ENCODE assay signal across 8 cellular contexts in the genomic region with DNA sequence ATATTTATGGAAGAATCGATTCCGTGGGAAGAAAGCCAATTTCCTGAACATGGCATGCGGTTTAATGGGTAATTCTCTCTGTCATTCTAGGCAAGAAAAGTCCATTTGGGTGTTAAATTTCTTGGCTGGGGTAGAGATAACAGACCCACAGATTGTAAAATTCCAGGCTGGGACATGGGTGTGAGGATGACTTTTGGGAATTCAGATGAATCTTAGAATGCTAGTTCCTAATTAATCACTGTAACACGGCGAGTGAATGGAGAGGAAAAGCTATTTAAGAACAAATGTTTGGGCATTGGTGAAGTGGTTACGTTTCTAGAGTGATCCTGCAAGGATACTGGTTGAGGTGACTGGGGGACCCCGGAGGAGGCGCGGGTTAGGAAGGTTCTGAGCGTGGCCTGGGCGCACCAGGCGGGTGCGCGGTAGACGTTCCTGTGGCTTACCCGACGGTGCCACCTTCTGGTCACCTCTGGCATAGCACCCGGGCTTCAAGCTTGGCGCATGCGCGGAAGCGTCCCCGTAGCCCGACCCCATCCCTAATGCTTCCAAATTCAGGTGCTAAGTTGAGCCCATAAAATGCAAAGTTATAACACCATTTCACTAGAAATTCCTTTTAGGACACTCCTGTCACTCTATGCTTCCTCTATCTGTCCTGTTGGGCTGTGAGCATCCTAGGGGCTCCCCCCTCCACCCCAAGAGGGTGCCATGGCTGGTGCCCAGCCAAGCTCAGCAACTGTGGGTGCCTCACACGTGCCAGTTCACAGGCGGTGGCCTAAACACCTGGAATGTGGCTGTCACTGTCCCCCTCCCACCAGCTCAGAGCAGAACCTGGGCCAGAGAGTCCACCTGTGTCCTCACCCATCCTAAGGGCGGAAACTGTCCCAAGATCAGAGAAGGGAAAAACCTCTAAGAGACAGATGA.
DNase-seq lines count a peak whose midpoint lies in the region; ATAC-seq and TF ChIP-seq lines count a peak whose summit lies in the region.

No MANE protein-coding gene starts in this region.

- in situ Hi-C loops in IMR-90 (cut with MboI; ENCODE audit: low sequenced_read_pairs) = loop anchor here (5.0 kb wide), 1 partner anchor 109 kb away; no protein-coding TSS in a partner anchor

- H3K4me1 ChIP-seq in IMR-90 (ENCODE audit: control insufficient read depth, insufficient read depth, low read length) = no peaks in the 10 kb centered on the region; the same call in 1 of the 2 replicates
- no peaks in the 10 kb centered on the region for H3K4me1 ChIP-seq in psoas muscle

- no peak overlapping the region for H3K14ac ChIP-seq in IMR-90 (replicated peaks; ENCODE audit: low read depth, low read length)

- no peak overlapping the region for H3K23ac ChIP-seq in IMR-90 (ENCODE audit: low read depth, low read length)

- no CpG with 5 or more reads among the region's 27 CpGs for WGBS in IMR-90 (ENCODE audit: extremely low coverage in 2 of 2, insufficient read length in 1 of 2), 2 experiments
- 9 to 11% (median 10%) methylated on average over 27 of the region's 27 CpGs for WGBS in psoas muscle, 3 donors

- H2BK120ac ChIP-seq in IMR-90 (ENCODE audit: low read depth, low read length) = no peak overlapping the region

- H2AFZ ChIP-seq in IMR-90 (replicated peaks; ENCODE audit: low read length, poor library complexity) = peak overlapping the region; percentile 69

- no peak overlapping the region for H2BK20ac ChIP-seq in IMR-90 (ENCODE audit: low read depth, low read length)

- H4K20me1 ChIP-seq in IMR-90 (ENCODE audit: insufficient read depth, low read length) = no peaks in the 10 kb centered on the region

- H3K36me3 Mint-ChIP-seq in activated naive CD4-positive, alpha-beta T cell treated with anti-CD3 and anti-CD28 coated beads, Interleukin-2, amount 10 ng/mL, durations not matched to agents 7 days and 5 days = no peaks in the 10 kb centered on the region

- H3K9ac ChIP-seq in IMR-90 (ENCODE audit: low read depth, low read length) = no peak overlapping the region

- no peaks in the 10 kb centered on the region for H3K9me3 ChIP-seq in IMR-90 (ENCODE audit: control insufficient read depth, insufficient read depth, low read length)
- H3K9me3 ChIP-seq in psoas muscle = no peaks in the 10 kb centered on the region

- H4K91ac ChIP-seq in IMR-90 (ENCODE audit: insufficient read depth, low read depth, low read length) = no peak overlapping the region

- DNase-seq in ELF-1 (ENCODE audit: low read depth, low spot score) (peak; percentile 92), IMR-90 (peak; percentile 44), cardiac septum (ENCODE audit: low spot score) (peak; percentile 95), psoas muscle (peak; percentile 82 to 90), NCI-H187 treated with DMSO at 0.1 percent for 48 hours (lab: John Stamatoyannopoulos, UW) (no peak)
- peak; percentile 88 for DNase-seq in activated naive CD4-positive, alpha-beta T cell treated with anti-CD3 and anti-CD28 coated beads, Interleukin-2, amount 10 ng/mL, durations not matched to agents 7 days and 5 days

- dilution Hi-C loops in IMR-90 (cut with HindIII; ENCODE audit: low sequenced_read_pairs, unreplicated experiment) = no loop called here

- no peaks in the 10 kb centered on the region for H3K36me3 ChIP-seq in IMR-90 (ENCODE audit: control insufficient read depth, insufficient read depth, low read length)
- no peaks in the 10 kb centered on the region for H3K36me3 ChIP-seq in psoas muscle (ENCODE audit: insufficient read depth in 1 of 2, low read depth in 1 of 2)

- no peaks in the 10 kb centered on the region for H3K79me1 ChIP-seq in IMR-90 (ENCODE audit: low read depth in 1 of 2, low read length in 2 of 2)

- H3K4me3 ChIP-seq in IMR-90 (ENCODE audit: insufficient read depth, low read depth, low read length) (no peak overlapping the region), psoas muscle (no peak overlapping the region)

- no peak overlapping the region for H3K18ac ChIP-seq in IMR-90 (ENCODE audit: low read depth, low read length)

- CTCF ChIA-PET in IMR-90 (lab: Yijun Ruan, JAX) = interaction anchor here (0.6 to 3.7 kb wide), 8 partner anchors 11 to 139 kb away, joined by 3 to 24 read pairs (median 4); a partner anchor contains a TSS
- CTCF ChIA-PET in activated naive CD4-positive, alpha-beta T cell treated with anti-CD3 and anti-CD28 coated beads, Interleukin-2, amount 10 ng/mL, durations not matched to agents 7 days and 5 days (lab: Charles Lee) = interaction anchor here (0.6 to 10.0 kb wide), 37 partner anchors 8 to 297 kb away, joined by 3 to 145 read pairs (median 4); a partner anchor contains a TSS

- peak overlapping the region; percentile 44 for H2AK9ac ChIP-seq in IMR-90 (replicated peaks; ENCODE audit: low read depth, low read length, poor library complexity)

- H3K4me3 Mint-ChIP-seq in activated naive CD4-positive, alpha-beta T cell treated with anti-CD3 and anti-CD28 coated beads, Interleukin-2, amount 10 ng/mL, durations not matched to agents 7 days and 5 days = no peak overlapping the region

- peak; percentile 96 for TF ChIP-seq CTCF in IMR-90 (conservative IDR thresholded peaks at IDR 0.05; ENCODE audit: low read depth, low read length)
- TF ChIP-seq CTCF in psoas muscle (IDR thresholded peaks at IDR 0.05) = peak; percentile 98

- H3K27me3 ChIP-seq in IMR-90 (ENCODE audit: control insufficient read depth, insufficient read depth, low read length) (peaks cover 3% of the 10 kb centered on the region; the same call in 1 of the 2 replicates), psoas muscle (ENCODE audit: insufficient read depth in 3 of 3, low read length in 2 of 3) (no peaks in the 10 kb centered on the region)

- peaks cover 9% of the 10 kb centered on the region for H3K4me1 Mint-ChIP-seq in activated naive CD4-positive, alpha-beta T cell treated with anti-CD3 and anti-CD28 coated beads, Interleukin-2, amount 10 ng/mL, durations not matched to agents 7 days and 5 days

- H3K56ac ChIP-seq in IMR-90 (ENCODE audit: extremely low read depth, insufficient read depth, low read length) = no peak overlapping the region

- BruUV-seq in IMR-90 (replicated peaks; lab: Mats Ljungman, UMichigan) = no TSS peak

- intact Hi-C loops in IMR-90 (cut with micrococcal nuclease) (loop anchor here (1.0 to 2.0 kb wide), 2 partner anchors 57 to 104 kb away; a partner anchor contains a TSS), cardiac septum (cut with DNase I) (loop anchor here (1.0 to 10.0 kb wide), 3 partner anchors 44 to 297 kb away; no protein-coding TSS in a partner anchor), psoas muscle (cut with DNase I) (loop anchor here (1.0 to 2.0 kb wide), 2 partner anchors 105 kb away; a partner anchor contains a TSS)

- H3K4me2 ChIP-seq in IMR-90 (ENCODE audit: low read depth, low read length) = peak overlapping the region; percentile 62

- peak overlapping the region; percentile 26 for H3K27ac Mint-ChIP-seq in activated naive CD4-positive, alpha-beta T cell treated with anti-CD3 and anti-CD28 coated beads, Interleukin-2, amount 10 ng/mL, durations not matched to agents 7 days and 5 days

- H4K8ac ChIP-seq in IMR-90 (ENCODE audit: low read depth in 2 of 2, low read length in 2 of 2) = no peak overlapping the region

- ATAC-seq in GM21576 (IDR thresholded peaks at IDR 0.05; ENCODE audit: unreplicated experiment) (peak; percentile 77), IMR-90 (ENCODE audit: low read depth) (peak; percentile 100), SK-N-SH treated with all-trans-retinoic acid at 6 μM for 48 hours (peak; percentile 89), psoas muscle (peak; percentile 92 to 96 (median 94))

- no peak overlapping the region for H4K5ac ChIP-seq in IMR-90 (ENCODE audit: low read depth, low read length)

- peaks cover 27% of the 10 kb centered on the region for H3K27me3 Mint-ChIP-seq in activated naive CD4-positive, alpha-beta T cell treated with anti-CD3 and anti-CD28 coated beads, Interleukin-2, amount 10 ng/mL, durations not matched to agents 7 days and 5 days

- peak; percentile 91 for TF ChIP-seq RAD21 in IMR-90 (IDR thresholded peaks at IDR 0.05; ENCODE audit: low read length)

- no peak overlapping the region for H2BK5ac ChIP-seq in IMR-90 (ENCODE audit: low read depth, low read length, poor library complexity, severe bottlenecking)

- no peaks in the 10 kb centered on the region for H3K9me1 ChIP-seq in IMR-90 (ENCODE audit: insufficient read depth, low read length)

- no peak for TF ChIP-seq POLR2A in IMR-90 (IDR thresholded peaks at IDR 0.05; ENCODE audit: low read depth, low read length)

- no peak overlapping the region for H2BK15ac ChIP-seq in IMR-90 (ENCODE audit: low read depth, low read length)

- H2AK5ac ChIP-seq in IMR-90 (ENCODE audit: low read depth, low read length) = no peak overlapping the region

- H3K4ac ChIP-seq in IMR-90 (ENCODE audit: low read depth, low read length) = no peak overlapping the region

- no peaks in the 10 kb centered on the region for H3K9me3 Mint-ChIP-seq in activated naive CD4-positive, alpha-beta T cell treated with anti-CD3 and anti-CD28 coated beads, Interleukin-2, amount 10 ng/mL, durations not matched to agents 7 days and 5 days

- POLR2A ChIA-PET in IMR-90 (lab: Charles Lee; ENCODE audit: unreplicated experiment) = no interaction called here

- no peak overlapping the region for H3K27ac ChIP-seq in IMR-90 (ENCODE audit: insufficient read depth, low read length)
- H3K27ac ChIP-seq in psoas muscle = no peak overlapping the region

TF ChIP-seq in IMR-90, 13 proteins besides CTCF, POLR2A, EP300 and RAD21:
- TF ChIP-seq SMC3 (IDR thresholded peaks at IDR 0.05; ENCODE audit: low read depth, low read length) (peak; percentile 85), NFE2L2 (IDR thresholded peaks at IDR 0.05; ENCODE audit: low read depth, low read length) (no peak)

TF ChIP-seq in SK-N-SH treated with all-trans-retinoic acid at 6 μM for 48 hours, 23 proteins besides CTCF, POLR2A, EP300 and RAD21 (continues in another document):
- TF ChIP-seq, protein P1, sequence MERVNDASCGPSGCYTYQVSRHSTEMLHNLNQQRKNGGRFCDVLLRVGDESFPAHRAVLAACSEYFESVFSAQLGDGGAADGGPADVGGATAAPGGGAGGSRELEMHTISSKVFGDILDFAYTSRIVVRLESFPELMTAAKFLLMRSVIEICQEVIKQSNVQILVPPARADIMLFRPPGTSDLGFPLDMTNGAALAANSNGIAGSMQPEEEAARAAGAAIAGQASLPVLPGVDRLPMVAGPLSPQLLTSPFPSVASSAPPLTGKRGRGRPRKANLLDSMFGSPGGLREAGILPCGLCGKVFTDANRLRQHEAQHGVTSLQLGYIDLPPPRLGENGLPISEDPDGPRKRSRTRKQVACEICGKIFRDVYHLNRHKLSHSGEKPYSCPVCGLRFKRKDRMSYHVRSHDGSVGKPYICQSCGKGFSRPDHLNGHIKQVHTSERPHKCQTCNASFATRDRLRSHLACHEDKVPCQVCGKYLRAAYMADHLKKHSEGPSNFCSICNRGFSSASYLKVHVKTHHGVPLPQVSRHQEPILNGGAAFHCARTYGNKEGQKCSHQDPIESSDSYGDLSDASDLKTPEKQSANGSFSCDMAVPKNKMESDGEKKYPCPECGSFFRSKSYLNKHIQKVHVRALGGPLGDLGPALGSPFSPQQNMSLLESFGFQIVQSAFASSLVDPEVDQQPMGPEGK (CRISPR knock-in tag; IDR thresholded peaks at IDR 0.05; ENCODE audit: borderline replicate concordance) = no peak
